In genomic region chr2:10722252-10722825, GRCh38 we compare ENCODE assay signal across 10 cellular contexts. TPM values are rescaled to one million over a fixed set of nuclear protein-coding genes. Genes with fewer than 3 reads are reported as not detected.
DNase-seq lines count a peak whose midpoint lies in the region; ATAC-seq and TF ChIP-seq lines count a peak whose summit lies in the region.
"Had no signal": no experiment of that assay in that cellular context is flagged by ENCODE, and none has a peak within 500 bp of the region (broad histone marks: within the 10 kb centered on the region; RNA-seq: fewer than 3 reads in every experiment).

No MANE protein-coding gene starts in this region.

- peaks cover 13% of the 10 kb centered on the region for H3K4me1 ChIP-seq in A673 (ENCODE audit: insufficient read depth, low read length, poor library complexity, severe bottlenecking)
- peaks cover 3 to 10% of the 10 kb centered on the region in 2 donors for H3K4me1 ChIP-seq in duodenal mucosa (ENCODE audit: control insufficient read depth in 1 of 2, insufficient read depth in 2 of 2, low read length in 2 of 2)
- H3K4me1 ChIP-seq in neural progenitor cell = peaks cover 13% of the 10 kb centered on the region

- H3K4me1 Mint-ChIP-seq in neural progenitor cell = peaks cover 26% of the 10 kb centered on the region
- peaks cover 4% of the 10 kb centered on the region for H3K4me1 Mint-ChIP-seq in activated T-helper 2 cell treated with anti-CD3 and anti-CD28 coated beads, Interferon-gamma antibody, Interleukin-2, Interleukin-4, amounts not matched to agents 10 μg/mL and 5 μg/mL and 100 μg/mL, durations not matched to agents 14 hours and 24 hours and 36 hours (ENCODE audit: low read depth)

- H3K4me3 Mint-ChIP-seq in neural progenitor cell = peak overlapping the region; percentile 75
- no peak overlapping the region for H3K4me3 Mint-ChIP-seq in activated T-helper 2 cell treated with anti-CD3 and anti-CD28 coated beads, Interferon-gamma antibody, Interleukin-2, Interleukin-4, amounts not matched to agents 10 μg/mL and 5 μg/mL and 100 μg/mL, durations not matched to agents 14 hours and 24 hours and 36 hours (ENCODE audit: low read depth)

- H3F3A ChIP-seq in neural progenitor cell (ENCODE audit: low read depth) = peaks cover 10% of the 10 kb centered on the region

- peak overlapping the region; percentile 99 for H3K4me2 ChIP-seq in neural progenitor cell

- H3K79me2 ChIP-seq in neural progenitor cell (ENCODE audit: low read depth) = no peaks in the 10 kb centered on the region

- BruUV-seq in A673 (replicated peaks; lab: Mats Ljungman, UMichigan) = no TSS peak

- peaks cover 54% of the 10 kb centered on the region for H3K27me3 ChIP-seq in A673 (replicated peaks; ENCODE audit: insufficient read depth, low read depth, low read length, poor library complexity)
- peaks cover 38% of the 10 kb centered on the region for H3K27me3 ChIP-seq in HL-60 (ENCODE audit: insufficient read depth, poor library complexity, severe bottlenecking)
- peaks cover 32 to 37% of the 10 kb centered on the region in 2 donors for H3K27me3 ChIP-seq in duodenal mucosa (ENCODE audit: control insufficient read depth in 1 of 2, insufficient read depth in 2 of 2, low read length in 2 of 2)
- peaks cover 93% of the 10 kb centered on the region for H3K27me3 ChIP-seq in neural progenitor cell

- no peaks in the 10 kb centered on the region for H3K36me3 Mint-ChIP-seq in neural progenitor cell
- H3K36me3 Mint-ChIP-seq in activated T-helper 2 cell treated with anti-CD3 and anti-CD28 coated beads, Interferon-gamma antibody, Interleukin-2, Interleukin-4, amounts not matched to agents 10 μg/mL and 5 μg/mL and 100 μg/mL, durations not matched to agents 14 hours and 24 hours and 36 hours (ENCODE audit: low read depth) = no peaks in the 10 kb centered on the region

- H3K27me3 Mint-ChIP-seq in neural progenitor cell (ENCODE audit: insufficient read depth, low read depth) = peaks cover 59% of the 10 kb centered on the region
- H3K27me3 Mint-ChIP-seq in activated T-helper 2 cell treated with anti-CD3 and anti-CD28 coated beads, Interferon-gamma antibody, Interleukin-2, Interleukin-4, amounts not matched to agents 10 μg/mL and 5 μg/mL and 100 μg/mL, durations not matched to agents 14 hours and 24 hours and 36 hours (ENCODE audit: low read depth) = peaks cover 54% of the 10 kb centered on the region

- peaks cover 20% of the 10 kb centered on the region for H4K20me1 ChIP-seq in neural progenitor cell (ENCODE audit: low read depth)

- H3K27ac Mint-ChIP-seq in neural progenitor cell = no peak overlapping the region
- no peak overlapping the region for H3K27ac Mint-ChIP-seq in activated T-helper 2 cell treated with anti-CD3 and anti-CD28 coated beads, Interferon-gamma antibody, Interleukin-2, Interleukin-4, amounts not matched to agents 10 μg/mL and 5 μg/mL and 100 μg/mL, durations not matched to agents 14 hours and 24 hours and 36 hours

- peak overlapping the region; percentile 100 for H2AFZ ChIP-seq in neural progenitor cell (replicated peaks)

- CTCF ChIA-PET in A673 (lab: Charles Lee) = no interaction called here

- TF ChIP-seq CTCF in A673 (conservative IDR thresholded peaks at IDR 0.05; ENCODE audit: low read depth, low read length) (no peak), HL-60 (IDR thresholded peaks at IDR 0.05; ENCODE audit: insufficient read depth, low read length) (no peak), neural progenitor cell (IDR thresholded peaks at IDR 0.05) (no peak)

- H3K9me3 Mint-ChIP-seq in neural progenitor cell = peaks cover 2% of the 10 kb centered on the region
- H3K9me3 Mint-ChIP-seq in activated T-helper 2 cell treated with anti-CD3 and anti-CD28 coated beads, Interferon-gamma antibody, Interleukin-2, Interleukin-4, amounts not matched to agents 10 μg/mL and 5 μg/mL and 100 μg/mL, durations not matched to agents 14 hours and 24 hours and 36 hours = no peaks in the 10 kb centered on the region

- H3K27ac ChIP-seq in A673 (ENCODE audit: low read depth, low read length, poor library complexity, severe bottlenecking) (no peak overlapping the region), HL-60 (replicated peaks) (no peak overlapping the region), duodenal mucosa (ENCODE audit: low read depth, low read length) (no peak overlapping the region), neural progenitor cell (no peak overlapping the region)

- no peak for DNase-seq in A673 (ENCODE audit: low spot score)
- DNase-seq in HL-60 (ENCODE audit: low read depth in 1 of 2, low spot score in 1 of 2) = no peak
- DNase-seq in neural progenitor cell (ENCODE audit: low spot score) = peak; percentile 4
- DNase-seq in medulla oblongata (ENCODE audit: extremely low spot score) = no peak
- no peak for DNase-seq in activated T-helper 2 cell treated with anti-CD3 and anti-CD28 coated beads, Interferon-gamma antibody, Interleukin-2, Interleukin-4, amounts not matched to agents 10 μg/mL and 5 μg/mL and 100 μg/mL, durations not matched to agents 14 hours and 24 hours and 36 hours (ENCODE audit: low spot score)
- DNase-seq in NOMO-1 treated with dmso at 0.1 percent for 144 hours (lab: John Stamatoyannopoulos, UW; ENCODE audit: unreplicated experiment) = no peak
- DNase-seq: hypothalamus; stimulated activated CD4-positive, alpha-beta T cell treated with anti-CD3 and anti-CD28 coated beads, Interleukin-4, amount 100 ng/mL, for 1 hour had no signal

- H3K9ac ChIP-seq in duodenal mucosa (ENCODE audit: low read depth in 1 of 2, low read length in 2 of 2) = no peak overlapping the region
- H3K9ac ChIP-seq in neural progenitor cell = no peak overlapping the region

- peak overlapping the region; percentile 45 for H3K4me3 ChIP-seq in A673 (ENCODE audit: low read depth, low read length, poor library complexity, severe bottlenecking)
- H3K4me3 ChIP-seq in HL-60 (replicated peaks; ENCODE audit: insufficient read depth, low read length) = peak overlapping the region; percentile 84
- H3K4me3 ChIP-seq in duodenal mucosa (ENCODE audit: low read depth in 1 of 2, low read length in 2 of 2) = peak overlapping the region; percentile 62 to 65
- H3K4me3 ChIP-seq in neural progenitor cell = peak overlapping the region; percentile 82

- POLR2A ChIA-PET in A673 (lab: Charles Lee; ENCODE audit: low non-redundant PET) = no interaction called here

- no peak for ATAC-seq in HG03469 (IDR thresholded peaks at IDR 0.05; ENCODE audit: unreplicated experiment)

- no peaks in the 10 kb centered on the region for H3K9me3 ChIP-seq in A673 (ENCODE audit: low read depth, low read length, poor library complexity, severe bottlenecking)
- H3K9me3 ChIP-seq in duodenal mucosa (ENCODE audit: control insufficient read depth in 1 of 2, low read length in 2 of 2) = no peaks in the 10 kb centered on the region
- H3K9me3 ChIP-seq in neural progenitor cell (ENCODE audit: low read depth) = no peaks in the 10 kb centered on the region

- H3K36me3 ChIP-seq in A673 (ENCODE audit: insufficient read depth, low read length, poor library complexity, severe bottlenecking) (no peaks in the 10 kb centered on the region), duodenal mucosa (ENCODE audit: control insufficient read depth in 1 of 2, insufficient read depth in 2 of 2, low read length in 2 of 2) (no peaks in the 10 kb centered on the region), neural progenitor cell (no peaks in the 10 kb centered on the region)

- intact Hi-C loops in A673 (cut with micrococcal nuclease; ENCODE audit: unreplicated experiment) = no loop called here
- intact Hi-C loops in activated T-helper 2 cell treated with anti-CD3 and anti-CD28 coated beads, Interferon-gamma antibody, Interleukin-2, Interleukin-4, amounts not matched to agents 10 μg/mL and 5 μg/mL and 100 μg/mL, durations not matched to agents 14 hours and 24 hours and 36 hours (cut with micrococcal nuclease) = no loop called here

RNA-seq across cellular contexts. Expression of gene ATP6V1C2, which starts 0.9 kb away (rescaled TPM):
- not detected in 2 replicates for total RNA-seq in A673 (2021)
- total RNA-seq in neural progenitor cell (ENCODE audit: low replicate concordance) = 0.11 and 0.19 TPM in 2 replicates
- 0.07 TPM in 1 of 2 replicates, not detected in the other for total RNA-seq in activated T-helper 2 cell treated with anti-CD3 and anti-CD28 coated beads, Interferon-gamma antibody, Interleukin-2, Interleukin-4, amounts not matched to agents 10 μg/mL and 5 μg/mL and 100 μg/mL, durations not matched to agents 14 hours and 24 hours and 36 hours

RNA-seq across cellular contexts. Expression of gene NOL10, which starts 32.6 kb away (rescaled TPM):
- total RNA-seq in A673 (2021) (43.7 and 47.1 TPM in 2 replicates), neural progenitor cell (ENCODE audit: low replicate concordance) (28.5 and 41.9 TPM in 2 replicates)
- 36.7 and 37.5 TPM in 2 replicates for total RNA-seq in activated T-helper 2 cell treated with anti-CD3 and anti-CD28 coated beads, Interferon-gamma antibody, Interleukin-2, Interleukin-4, amounts not matched to agents 10 μg/mL and 5 μg/mL and 100 μg/mL, durations not matched to agents 14 hours and 24 hours and 36 hours
